ENCODE assay signal across 30 cellular contexts in the genomic region with DNA sequence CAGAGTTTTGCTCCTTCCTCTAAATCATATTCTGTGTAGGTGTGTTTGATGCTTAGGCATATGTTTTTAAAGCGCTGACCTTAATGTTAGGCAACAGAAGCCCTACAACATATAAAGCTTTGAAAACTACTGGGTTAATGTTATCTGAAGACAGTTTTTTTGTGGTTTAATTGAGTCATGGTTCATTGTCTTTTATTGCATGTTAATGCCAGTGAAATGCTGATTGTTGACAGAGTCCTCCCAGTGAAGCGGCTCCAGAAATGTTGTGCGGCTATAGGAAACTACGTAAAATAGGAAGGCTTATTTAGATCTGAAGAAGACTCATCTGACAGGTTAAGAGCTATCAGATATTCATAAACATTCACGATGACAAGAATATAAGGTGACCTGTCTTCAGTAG.
DNase-seq lines count a peak whose midpoint lies in the region; FAIRE-seq and TF ChIP-seq lines count a peak whose summit lies in the region.
"Had no signal": no experiment of that assay in that cellular context is flagged by ENCODE, and none has a peak within 500 bp of the region (broad histone marks: within the 10 kb centered on the region; RNA-seq: fewer than 3 reads in every experiment).

No MANE protein-coding gene starts in this region.

- no peak for DNase-seq in GM12891 (ENCODE audit: insufficient read length, low spot score)
- peak; percentile 13 for DNase-seq in NCI-H1092 treated with DMSO at 0.1 percent for 48 hours (lab: John Stamatoyannopoulos, UW)
- DNase-seq in amniotic epithelial cell (ENCODE audit: low read depth): peak; percentile 54
- DNase-seq in renal cortical epithelial cell (ENCODE audit: low read depth): peak; percentile 84
- DNase-seq in stimulated activated CD4-positive, alpha-beta T cell treated with anti-CD3 and anti-CD28 coated beads, Interleukin-2, amount 100 ng/mL, for 24 hours: no peak
- DNase-seq in HFFc6: no peak
- no peak for DNase-seq in activated CD4-positive, alpha-beta T cell treated with anti-CD3 and anti-CD28 coated beads, Interleukin-2, amount 50 U/mL, for 1 hour
- DNase-seq: activated CD4-positive, alpha-beta T cell treated with anti-CD3 and anti-CD28 coated beads for 36 hours; activated CD8-positive, alpha-beta T cell treated with anti-CD3 and anti-CD28 coated beads, Interleukin-2, amount 10 ng/mL, durations not matched to agents 7 days and 5 days; activated naive CD4-positive, alpha-beta T cell treated with anti-CD3 and anti-CD28 coated beads, Interleukin-2, amount 10 ng/mL, durations not matched to agents 7 days and 5 days; adrenal gland; cerebellar nuclear complex; dermis blood vessel endothelial cell; DMS53; endodermal cell; GOT3; head of caudate nucleus; islet precursor cell; NCI-H1694; NCI-H2171 treated with DMSO at 0.1 percent for 48 hours; NCI-H524; posterior cingulate gyrus; right cardiac atrium; SHP77 treated with DMSO at 0.1 percent for 48 hours; stimulated activated CD4-positive, alpha-beta T cell treated with anti-CD3 and anti-CD28 coated beads, Interleukin-1b, Interleukin-23, amount 100 ng/mL, for 48 hours; stimulated activated naive CD8-positive, alpha-beta T cell treated with anti-CD3 and anti-CD28 coated beads, Interleukin-15, amount 100 ng/mL, for 72 hours had no signal

- H3K4me1 Mint-ChIP-seq in HFFc6 (ENCODE audit: low read depth): no peaks in the 10 kb centered on the region
- H3K4me1 Mint-ChIP-seq: activated CD4-positive, alpha-beta T cell treated with anti-CD3 and anti-CD28 coated beads for 36 hours; activated naive CD4-positive, alpha-beta T cell treated with anti-CD3 and anti-CD28 coated beads, Interleukin-2, amount 10 ng/mL, durations not matched to agents 7 days and 5 days; stimulated activated naive CD8-positive, alpha-beta T cell treated with anti-CD3 and anti-CD28 coated beads, Interleukin-15, amount 100 ng/mL, for 72 hours had no signal

- no peak for TF ChIP-seq POLR2A in GM12891 (IDR thresholded peaks at IDR 0.05; ENCODE audit: low read depth, low read length)

- H3K27me3 Mint-ChIP-seq in HFFc6 (ENCODE audit: insufficient read depth): no peaks in the 10 kb centered on the region
- H3K27me3 Mint-ChIP-seq: activated naive CD4-positive, alpha-beta T cell treated with anti-CD3 and anti-CD28 coated beads, Interleukin-2, amount 10 ng/mL, durations not matched to agents 7 days and 5 days; stimulated activated naive CD8-positive, alpha-beta T cell treated with anti-CD3 and anti-CD28 coated beads, Interleukin-15, amount 100 ng/mL, for 72 hours had no signal

- TF ChIP-seq CTCF in HFFc6 (IDR thresholded peaks at IDR 0.05): no peak

- no peaks in the 10 kb centered on the region for H3K36me3 Mint-ChIP-seq in HFFc6 (ENCODE audit: low read depth)
- H3K36me3 Mint-ChIP-seq: activated naive CD4-positive, alpha-beta T cell treated with anti-CD3 and anti-CD28 coated beads, Interleukin-2, amount 10 ng/mL, durations not matched to agents 7 days and 5 days; brain had no signal

- no peak overlapping the region for H3K27ac Mint-ChIP-seq in HFFc6
- H3K27ac Mint-ChIP-seq: activated CD4-positive, alpha-beta T cell treated with anti-CD3 and anti-CD28 coated beads for 36 hours; activated CD8-positive, alpha-beta T cell treated with anti-CD3 and anti-CD28 coated beads, Interleukin-2, amount 10 ng/mL, durations not matched to agents 7 days and 5 days; activated naive CD4-positive, alpha-beta T cell treated with anti-CD3 and anti-CD28 coated beads, Interleukin-2, amount 10 ng/mL, durations not matched to agents 7 days and 5 days; brain; endodermal cell; stimulated activated naive CD8-positive, alpha-beta T cell treated with anti-CD3 and anti-CD28 coated beads, Interleukin-15, amount 100 ng/mL, for 72 hours; T-helper 2 cell treated with Interferon-gamma antibody and Interleukin-4, amounts not matched to agents 5 μg/mL and 100 μg/mL, for 36 hours had no signal

- H3K4me3 Mint-ChIP-seq in HFFc6: no peak overlapping the region
- H3K4me3 Mint-ChIP-seq: activated CD4-positive, alpha-beta T cell treated with anti-CD3 and anti-CD28 coated beads for 36 hours; activated CD8-positive, alpha-beta T cell treated with anti-CD3 and anti-CD28 coated beads, Interleukin-2, amount 10 ng/mL, durations not matched to agents 7 days and 5 days; activated naive CD4-positive, alpha-beta T cell treated with anti-CD3 and anti-CD28 coated beads, Interleukin-2, amount 10 ng/mL, durations not matched to agents 7 days and 5 days; brain; endodermal cell; stimulated activated naive CD8-positive, alpha-beta T cell treated with anti-CD3 and anti-CD28 coated beads, Interleukin-15, amount 100 ng/mL, for 72 hours; T-helper 2 cell treated with Interferon-gamma antibody and Interleukin-4, amounts not matched to agents 5 μg/mL and 100 μg/mL, for 36 hours had no signal

- peak; percentile 35 for FAIRE-seq in GM12891 (lab: Jason Lieb, UNC)
- FAIRE-seq: HepG2, RCC 7860 had no signal

- no peaks in the 10 kb centered on the region for H3K9me3 Mint-ChIP-seq in HFFc6
- H3K9me3 Mint-ChIP-seq: activated naive CD4-positive, alpha-beta T cell treated with anti-CD3 and anti-CD28 coated beads, Interleukin-2, amount 10 ng/mL, durations not matched to agents 7 days and 5 days; brain; endodermal cell; stimulated activated naive CD8-positive, alpha-beta T cell treated with anti-CD3 and anti-CD28 coated beads, Interleukin-15, amount 100 ng/mL, for 72 hours; T-helper 2 cell treated with Interferon-gamma antibody and Interleukin-4, amounts not matched to agents 5 μg/mL and 100 μg/mL, for 36 hours had no signal

TF ChIP-seq in GM12891, 5 proteins besides CTCF, POLR2A, EP300 and RAD21:
- TF ChIP-seq POU2F2 (IDR thresholded peaks at IDR 0.05; ENCODE audit: low read depth, low read length) (no peak), SPI1 (IDR thresholded peaks at IDR 0.05; ENCODE audit: low read depth, low read length) (no peak), POLR2AphosphoS5 (IDR thresholded peaks at IDR 0.05; ENCODE audit: low read depth, low read length) (no peak), TAF1 (IDR thresholded peaks at IDR 0.05; ENCODE audit: low read depth, low read length) (no peak), PAX5 (IDR thresholded peaks at IDR 0.05; ENCODE audit: insufficient read depth, low read length, severe bottlenecking) (no peak)

Comparison
In these comparisons a context has a peak if more than half of its experiments do, and no peak if none do; other contexts are left out.
1. DNase-seq: peak in NCI-H1092 treated with DMSO at 0.1 percent for 48 hours (single experiment), amniotic epithelial cell (single experiment) and renal cortical epithelial cell (single experiment); none in GM12891 (single experiment), stimulated activated CD4-positive, alpha-beta T cell treated with anti-CD3 and anti-CD28 coated beads, Interleukin-2, amount 100 ng/mL, for 24 hours (0 of 2), HFFc6 (single experiment) and activated CD4-positive, alpha-beta T cell treated with anti-CD3 and anti-CD28 coated beads, Interleukin-2, amount 50 U/mL, for 1 hour (single experiment).